In genomic region chr6:131754715-131755567, GRCh38 we compare ENCODE assay signal across 25 cellular contexts. TPM values are rescaled to one million over a fixed set of nuclear protein-coding genes. Genes with fewer than 3 reads are reported as not detected.
DNase-seq lines count a peak whose midpoint lies in the region; TF ChIP-seq lines count a peak whose summit lies in the region.
"Had no signal": no experiment of that assay in that cellular context is flagged by ENCODE, and none has a peak within 500 bp of the region (broad histone marks: within the 10 kb centered on the region; RNA-seq: fewer than 3 reads in every experiment).

No MANE protein-coding gene starts in this region.

- no peak overlapping the region for H3K27ac Mint-ChIP-seq in mesothelial cell of epicardium
- H3K27ac Mint-ChIP-seq: activated B cell treated with CpG ODN at 0.5 μM for 24 hours; activated naive CD8-positive, alpha-beta T cell treated with anti-CD3 and anti-CD28 coated beads, Interleukin-2, amount 50 U/mL, for 24 hours; activated T-helper 1 cell treated with anti-CD3 and anti-CD28 coated beads, Interleukin-12 subunit alpha, Interleukin-12 subunit beta, Interleukin-2, Interleukin-4 antibody, amounts not matched to agents 30 ng/mL and 10 ng/mL and 1 ng/mL, durations not matched to agents 14 hours and 24 hours and 36 hours had no signal

- H3K27me3 ChIP-seq in brain microvascular endothelial cell (replicated peaks) = no peaks in the 10 kb centered on the region
- H3K27me3 ChIP-seq: cardiac muscle cell, uterus had no signal

- TF ChIP-seq CTCF in brain microvascular endothelial cell (IDR thresholded peaks at IDR 0.05; ENCODE audit: low read depth, low read length, missing control alignments) (no peak), mesothelial cell of epicardium (IDR thresholded peaks at IDR 0.05; ENCODE audit: unreplicated experiment) (no peak)

- no peaks in the 10 kb centered on the region for H3K9me3 ChIP-seq in mesodermal cell (ENCODE audit: control insufficient read depth, low read length)
- H3K9me3 ChIP-seq: uterus had no signal

- in situ Hi-C loops in brain microvascular endothelial cell (cut with HindIII; ENCODE audit: low pct_ligation_motif_present, low sequenced_read_pairs) = no loop called here

- H3K27ac ChIP-seq in brain microvascular endothelial cell = peak overlapping the region; percentile 57
- peak overlapping the region; percentile 66 for H3K27ac ChIP-seq in mesodermal cell (ENCODE audit: low read depth, low read length, severe bottlenecking)
- H3K27ac ChIP-seq: cardiac muscle cell, PC-9, uterus had no signal

- H3K4me3 Mint-ChIP-seq in mesothelial cell of epicardium = no peak overlapping the region
- H3K4me3 Mint-ChIP-seq: activated B cell treated with CpG ODN at 0.5 μM for 24 hours; activated naive CD8-positive, alpha-beta T cell treated with anti-CD3 and anti-CD28 coated beads, Interleukin-2, amount 50 U/mL, for 24 hours; activated T-helper 1 cell treated with anti-CD3 and anti-CD28 coated beads, Interleukin-12 subunit alpha, Interleukin-12 subunit beta, Interleukin-2, Interleukin-4 antibody, amounts not matched to agents 30 ng/mL and 10 ng/mL and 1 ng/mL, durations not matched to agents 14 hours and 24 hours and 36 hours had no signal

- H3K27me3 Mint-ChIP-seq in mesothelial cell of epicardium (ENCODE audit: low read depth) = peaks cover 2% of the 10 kb centered on the region

- H3K36me3 ChIP-seq in brain microvascular endothelial cell (replicated peaks) (no peaks in the 10 kb centered on the region), mesodermal cell (ENCODE audit: control insufficient read depth, insufficient read depth, low read length) (no peaks in the 10 kb centered on the region)
- H3K36me3 ChIP-seq: cardiac muscle cell, uterus had no signal

- no peaks in the 10 kb centered on the region for H3K9me3 Mint-ChIP-seq in mesothelial cell of epicardium
- H3K9me3 Mint-ChIP-seq: activated B cell treated with CpG ODN at 0.5 μM for 24 hours; activated naive CD8-positive, alpha-beta T cell treated with anti-CD3 and anti-CD28 coated beads, Interleukin-2, amount 50 U/mL, for 24 hours; activated T-helper 1 cell treated with anti-CD3 and anti-CD28 coated beads, Interleukin-12 subunit alpha, Interleukin-12 subunit beta, Interleukin-2, Interleukin-4 antibody, amounts not matched to agents 30 ng/mL and 10 ng/mL and 1 ng/mL, durations not matched to agents 14 hours and 24 hours and 36 hours had no signal

- H3K4me1 Mint-ChIP-seq in mesothelial cell of epicardium = peaks cover 3% of the 10 kb centered on the region
- H3K4me1 Mint-ChIP-seq: activated B cell treated with CpG ODN at 0.5 μM for 24 hours; activated naive CD8-positive, alpha-beta T cell treated with anti-CD3 and anti-CD28 coated beads, Interleukin-2, amount 50 U/mL, for 24 hours had no signal

- peak; percentile 70 for DNase-seq in ELR (ENCODE audit: low read depth)
- peak; percentile 47 for DNase-seq in brain microvascular endothelial cell
- DNase-seq in NCI-H2081 treated with DMSO at 0.1 percent for 48 hours (lab: John Stamatoyannopoulos, UW) = no peak
- DNase-seq in NCI-H510A treated with DMSO at 0.1 percent for 48 hours (lab: John Stamatoyannopoulos, UW) = no peak
- DNase-seq in mesothelial cell of epicardium (ENCODE audit: low spot score in 2 of 2, unreplicated experiment in 2 of 2) = no peak
- DNase-seq in DMS114 treated with DMSO at 0.1 percent for 48 hours (lab: John Stamatoyannopoulos, UW; ENCODE audit: unreplicated experiment) = no peak
- DNase-seq: activated B cell treated with CpG ODN at 0.5 μM for 24 hours; activated CD8-positive, alpha-beta memory T cell treated with anti-CD3 and anti-CD28 coated beads for 24 hours; activated naive CD8-positive, alpha-beta T cell treated with anti-CD3 and anti-CD28 coated beads, Interleukin-2, amount 50 U/mL, for 24 hours; GF-D8; KG1; kidney; NCI-H1092 treated with DMSO at 0.1 percent for 48 hours; NCI-H2107; nucleus accumbens; stimulated activated CD4-positive, alpha-beta T cell treated with anti-CD3 and anti-CD28 coated beads, Interleukin-2, amount 100 ng/mL, for 24 hours; SW 1271; uterus had no signal

- H3K36me3 Mint-ChIP-seq in mesothelial cell of epicardium = no peaks in the 10 kb centered on the region

- 17 to 31% methylated on average over 1 of the region's 9 CpGs for WGBS in mesodermal cell (ENCODE audit: insufficient coverage in 2 of 2), 2 experiments

- no peak overlapping the region for H3K4me3 ChIP-seq in brain microvascular endothelial cell (ENCODE audit: low read depth, low read length)
- H3K4me3 ChIP-seq in mesodermal cell (ENCODE audit: extremely low read depth, insufficient read depth, low read length, poor library complexity, severe bottlenecking) = no peak overlapping the region
- H3K4me3 ChIP-seq: cardiac muscle cell, PC-9, uterus had no signal

- H3K4me1 ChIP-seq in mesodermal cell (ENCODE audit: control insufficient read depth, insufficient read depth, low read length, poor library complexity, severe bottlenecking) = peaks cover 12% of the 10 kb centered on the region
- H3K4me1 ChIP-seq: uterus had no signal

TF ChIP-seq in PFSK-1, 5 proteins besides CTCF, POLR2A, EP300 and RAD21:
- TF ChIP-seq SIN3A (IDR thresholded peaks at IDR 0.05; ENCODE audit: borderline replicate concordance, insufficient read depth, low read length) = peak; percentile 25; the same call in 1 of the 2 replicates
- 0 out of 4 replicates have a peak, but pooled peaks of 1 of the 2 experiments have one; percentile 13 for TF ChIP-seq REST (IDR thresholded peaks at IDR 0.05; ENCODE audit: insufficient read depth in 1 of 2, low read depth in 2 of 2, low read length in 2 of 2)
- no peak for TF ChIP-seq POLR2AphosphoS5 (IDR thresholded peaks at IDR 0.05; ENCODE audit: low read depth, low read length)
TF ChIP-seq in PFSK-1: peak in this region for 2.

RNA-seq across cellular contexts. Expression of gene CTAGE9, which starts 44.1 kb away (rescaled TPM):
- not detected for polyA plus RNA-seq in PFSK-1 (2012; ENCODE audit: insufficient read length, low read depth)
- polyA plus RNA-seq in mesodermal cell (2013, experiment 1 of 2) = not detected
- not detected for polyA plus RNA-seq in mesodermal cell (2013, experiment 2 of 2)
- total RNA-seq in mesothelial cell of epicardium = 0.16 TPM in 1 of 3 replicates, not detected in the others
- total RNA-seq: activated B cell treated with CpG ODN at 0.5 μM for 24 hours; activated T-helper 1 cell treated with anti-CD3 and anti-CD28 coated beads, Interleukin-12 subunit alpha, Interleukin-12 subunit beta, Interleukin-2, Interleukin-4 antibody, amounts not matched to agents 30 ng/mL and 10 ng/mL and 1 ng/mL, durations not matched to agents 14 hours and 24 hours and 36 hours; cardiac muscle cell; kidney; PC-9; sciatic nerve; uterus had no signal
- polyA plus RNA-seq: AG04450, cardiac muscle cell had no signal

RNA-seq across cellular contexts. Expression of gene ENPP1, which starts 52.9 kb away (rescaled TPM):
- 0.21 TPM for polyA plus RNA-seq in PFSK-1 (2012; ENCODE audit: insufficient read length, low read depth)
- polyA plus RNA-seq in mesodermal cell (2013, experiment 1 of 2) = 22.7 TPM
- 22.8 TPM for polyA plus RNA-seq in mesodermal cell (2013, experiment 2 of 2)
- 6.6 to 7.2 TPM (median 6.8 TPM) in 3 replicates for total RNA-seq in mesothelial cell of epicardium

RNA-seq across cellular contexts. Expression of gene OR2A4, which starts 53.7 kb away (rescaled TPM):
- not detected for polyA plus RNA-seq in PFSK-1 (2012; ENCODE audit: insufficient read length, low read depth)
- polyA plus RNA-seq in mesodermal cell (2013, experiment 1 of 2) = not detected
- not detected for polyA plus RNA-seq in mesodermal cell (2013, experiment 2 of 2)
- total RNA-seq in mesothelial cell of epicardium = not detected in 3 replicates
- total RNA-seq: activated B cell treated with CpG ODN at 0.5 μM for 24 hours; activated T-helper 1 cell treated with anti-CD3 and anti-CD28 coated beads, Interleukin-12 subunit alpha, Interleukin-12 subunit beta, Interleukin-2, Interleukin-4 antibody, amounts not matched to agents 30 ng/mL and 10 ng/mL and 1 ng/mL, durations not matched to agents 14 hours and 24 hours and 36 hours; cardiac muscle cell; kidney; PC-9; sciatic nerve; uterus had no signal
- polyA plus RNA-seq: cardiac muscle cell had no signal

Comparison
In these comparisons a context has a peak if more than half of its experiments do, and no peak if none do; other contexts are left out.
1. DNase-seq: peak in ELR (single experiment) and brain microvascular endothelial cell (single experiment); none in NCI-H2081 treated with DMSO at 0.1 percent for 48 hours (single experiment), NCI-H510A treated with DMSO at 0.1 percent for 48 hours (single experiment), mesothelial cell of epicardium (0 of 2) and DMS114 treated with DMSO at 0.1 percent for 48 hours (single experiment).